14 cellular contexts compared by ENCODE assay signal in genomic region chr22:49021097-49021925, GRCh38.
DNase-seq lines count a peak whose midpoint lies in the region; ATAC-seq and TF ChIP-seq lines count a peak whose summit lies in the region.
"Had no signal": no experiment of that assay in that cellular context is flagged by ENCODE, and none has a peak within 500 bp of the region (broad histone marks: within the 10 kb centered on the region; RNA-seq: fewer than 3 reads in every experiment).

No MANE protein-coding gene starts in this region.

- no peak for TF ChIP-seq CTCF in SK-N-SH (IDR thresholded peaks at IDR 0.05)
- no peak for TF ChIP-seq CTCF in esophagus squamous epithelium (IDR thresholded peaks at IDR 0.05)

- no peak for TF ChIP-seq RAD21 in SK-N-SH (IDR thresholded peaks at IDR 0.05; ENCODE audit: low read length)

- no peak for TF ChIP-seq EP300 in SK-N-SH (IDR thresholded peaks at IDR 0.05; ENCODE audit: borderline replicate concordance in 1 of 2, low read depth in 1 of 2, low read length in 1 of 2)

- H3K9me2 ChIP-seq in SK-N-SH: no peaks in the 10 kb centered on the region

- CTCF ChIA-PET in SK-N-SH (lab: Yijun Ruan, JAX): interaction anchor here (0.6 kb wide), 1 partner anchor 444 kb away, joined by 3 read pairs; no protein-coding TSS in a partner anchor

- TF ChIP-seq POLR2A in esophagus squamous epithelium (IDR thresholded peaks at IDR 0.05): no peak

- H3K79me2 ChIP-seq in SK-N-SH (ENCODE audit: insufficient read depth): no peaks in the 10 kb centered on the region

- no peak overlapping the region for H3K9ac ChIP-seq in SK-N-SH
- H3K9ac ChIP-seq: BLaER1 treated with 17β-estradiol and CSF1 and Interleukin-3, amounts not matched to agents 10 nM and 100 nM had no signal

- H3K4me1 ChIP-seq in SK-N-SH (ENCODE audit: control insufficient read depth in 1 of 2, insufficient read depth in 2 of 2, low read depth in 1 of 2, low read length in 1 of 2) (peaks cover 0 to 45% of the 10 kb centered on the region in 2 experiments; a peak in 2 of 4 replicates), esophagus squamous epithelium (no peaks in the 10 kb centered on the region)
- H3K4me1 ChIP-seq: BLaER1 treated with 17β-estradiol and CSF1 and Interleukin-3, amounts not matched to agents 10 nM and 100 nM had no signal

- ATAC-seq in SK-N-SH treated with all-trans-retinoic acid at 6 μM for 48 hours (no peak), GM21526 (IDR thresholded peaks at IDR 0.05; ENCODE audit: low FRiP score, unreplicated experiment) (no peak)

- no peak overlapping the region for H2AFZ ChIP-seq in SK-N-SH (ENCODE audit: low read depth)

- 26% methylated on average over 9 of the region's 29 CpGs for WGBS in SK-N-SH (ENCODE audit: low lambda C conversion rate)
- WGBS in esophagus squamous epithelium, 2 donors: 82 to 84% methylated on average over 7 to 17 of the region's 29 CpGs

- no peaks in the 10 kb centered on the region for H3F3A ChIP-seq in SK-N-SH (replicated peaks; ENCODE audit: insufficient read depth)

- H4K20me1 ChIP-seq in SK-N-SH (ENCODE audit: insufficient read depth): no peaks in the 10 kb centered on the region

- peak; percentile 13 for DNase-seq in SK-N-SH
- peak; percentile 26 for DNase-seq in NCI-H146 (lab: John Stamatoyannopoulos, UW)
- peak; percentile 49 for DNase-seq in islet precursor cell
- peak; percentile 27 for DNase-seq in retina
- DNase-seq in NCI-H1436 treated with DMSO at 0.1 percent for 48 hours (lab: John Stamatoyannopoulos, UW): no peak
- DNase-seq in esophagus squamous epithelium (lab: John Stamatoyannopoulos, UW): no peak
- DNase-seq: DMS 273 treated with DMSO at 0.1 percent for 48 hours, KG1, NCI-H1048, NCI-H187, NCI-H69 had no signal

- H3K4me3 ChIP-seq in SK-N-SH (ENCODE audit: low read depth in 2 of 2, low read length in 1 of 2) (no peak overlapping the region), esophagus squamous epithelium (no peak overlapping the region)
- H3K4me3 ChIP-seq: BLaER1 treated with 17β-estradiol and CSF1 and Interleukin-3, amounts not matched to agents 10 nM and 100 nM had no signal

- intact Hi-C loops in esophagus squamous epithelium (cut with DNase I): no loop called here

- H3K36me3 ChIP-seq in SK-N-SH (replicated peaks in 1 of 2; ENCODE audit: control insufficient read depth in 1 of 2, insufficient read depth in 2 of 2, low read length in 1 of 2) (no peaks in the 10 kb centered on the region), esophagus squamous epithelium (no peaks in the 10 kb centered on the region)
- H3K36me3 ChIP-seq: BLaER1 treated with 17β-estradiol and CSF1 and Interleukin-3, amounts not matched to agents 10 nM and 100 nM had no signal

- no peak overlapping the region for H3K4me2 ChIP-seq in SK-N-SH
- H3K4me2 ChIP-seq: BLaER1 treated with 17β-estradiol and CSF1 and Interleukin-3, amounts not matched to agents 10 nM and 100 nM had no signal

- POLR2A ChIA-PET in SK-N-SH (lab: Yijun Ruan, JAX): no interaction called here

- H3K9me3 ChIP-seq in SK-N-SH (no peaks in the 10 kb centered on the region), esophagus squamous epithelium (no peaks in the 10 kb centered on the region)
- H3K9me3 ChIP-seq: BLaER1 treated with 17β-estradiol and CSF1 and Interleukin-3, amounts not matched to agents 10 nM and 100 nM had no signal

- H3K27me3 ChIP-seq in SK-N-SH (ENCODE audit: insufficient read depth): peaks cover 22% of the 10 kb centered on the region; the same call in 1 of the 2 replicates
- peaks cover 0 to 30% (median 0%) of the 10 kb centered on the region in 4 donors for H3K27me3 ChIP-seq in esophagus squamous epithelium

- no peak overlapping the region; a peak in 1 of 4 replicates for H3K27ac ChIP-seq in SK-N-SH (ENCODE audit: low read depth in 2 of 2, low read length in 1 of 2)
- no peak overlapping the region for H3K27ac ChIP-seq in esophagus squamous epithelium
- H3K27ac ChIP-seq: BLaER1 treated with 17β-estradiol and CSF1 and Interleukin-3, amounts not matched to agents 10 nM and 100 nM had no signal

TF ChIP-seq in SK-N-SH, 30 proteins besides CTCF, POLR2A, EP300 and RAD21:
- TF ChIP-seq ZBTB33 (IDR thresholded peaks at IDR 0.05; ENCODE audit: borderline replicate concordance, low read depth): no peak
- TF ChIP-seq, protein P1, sequence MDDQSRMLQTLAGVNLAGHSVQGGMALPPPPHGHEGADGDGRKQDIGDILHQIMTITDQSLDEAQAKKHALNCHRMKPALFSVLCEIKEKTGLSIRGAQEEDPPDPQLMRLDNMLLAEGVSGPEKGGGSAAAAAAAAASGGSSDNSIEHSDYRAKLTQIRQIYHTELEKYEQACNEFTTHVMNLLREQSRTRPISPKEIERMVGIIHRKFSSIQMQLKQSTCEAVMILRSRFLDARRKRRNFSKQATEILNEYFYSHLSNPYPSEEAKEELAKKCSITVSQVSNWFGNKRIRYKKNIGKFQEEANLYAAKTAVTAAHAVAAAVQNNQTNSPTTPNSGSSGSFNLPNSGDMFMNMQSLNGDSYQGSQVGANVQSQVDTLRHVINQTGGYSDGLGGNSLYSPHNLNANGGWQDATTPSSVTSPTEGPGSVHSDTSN (IDR thresholded peaks at IDR 0.05): no peak

TF ChIP-seq in SK-N-SH treated with all-trans-retinoic acid at 6 μM for 48 hours, 23 proteins besides CTCF, POLR2A, EP300 and RAD21:
- no peak for TF ChIP-seq SNAI2 (CRISPR knock-in tag; IDR thresholded peaks at IDR 0.05)

Comparison
In these comparisons a context has a peak if more than half of its experiments do, and no peak if none do; other contexts are left out.
1. DNase-seq: peak in SK-N-SH (single experiment), NCI-H146 (single experiment), islet precursor cell (single experiment) and retina (single experiment); none in NCI-H1436 treated with DMSO at 0.1 percent for 48 hours (single experiment) and esophagus squamous epithelium (single experiment).